ENCODE assay signal across 22 cellular contexts in genomic region chrX:72208126-72208525, GRCh38.
"Had no signal": no experiment of that assay in that cellular context is flagged by ENCODE, and none has a peak within 500 bp of the region (broad histone marks: within the 10 kb centered on the region; RNA-seq: fewer than 3 reads in every experiment).

No MANE protein-coding gene starts in this region.

- H3K4me3 Mint-ChIP-seq: activated B cell treated with CpG ODN at 0.5 μM for 24 hours; activated CD8-positive, alpha-beta T cell treated with anti-CD3 and anti-CD28 coated beads for 36 hours; activated naive CD8-positive, alpha-beta T cell treated with anti-CD3 and anti-CD28 coated beads, Interleukin-2, amount 10 ng/mL, durations not matched to agents 7 days and 5 days; activated T-cell treated with anti-CD3 and anti-CD28 coated beads, Interleukin-2, amount 50 U/mL, for 24 hours; brain; endodermal cell; memory B cell; naive B cell; neural crest cell; stimulated activated naive CD8-positive, alpha-beta T cell treated with anti-CD3 and anti-CD28 coated beads, Interleukin-15, Interleukin-2, amounts not matched to agents 100 ng/mL and 50 ng/mL, for 24 hours had no signal

- H3K27me3 Mint-ChIP-seq: activated B cell treated with CpG ODN at 0.5 μM for 24 hours; activated CD8-positive, alpha-beta T cell treated with anti-CD3 and anti-CD28 coated beads for 36 hours; activated naive CD8-positive, alpha-beta T cell treated with anti-CD3 and anti-CD28 coated beads, Interleukin-2, amount 10 ng/mL, durations not matched to agents 7 days and 5 days; brain; memory B cell; naive B cell; stimulated activated naive CD8-positive, alpha-beta T cell treated with anti-CD3 and anti-CD28 coated beads, Interleukin-15, Interleukin-2, amounts not matched to agents 100 ng/mL and 50 ng/mL, for 24 hours had no signal

- H3K9me3 ChIP-seq: mucosa of descending colon, prostate gland, right atrium auricular region, transverse colon, uterus had no signal

- H3K4me3 ChIP-seq: mucosa of descending colon, prostate gland, right atrium auricular region, transverse colon, uterus had no signal

- DNase-seq: activated B cell treated with CpG ODN at 0.5 μM for 24 hours; activated CD4-positive, alpha-beta T cell treated with anti-CD3 and anti-CD28 coated beads for 48 hours; activated CD8-positive, alpha-beta T cell treated with anti-CD3 and anti-CD28 coated beads for 36 hours; activated naive CD4-positive, alpha-beta T cell treated with Interleukin-2 at 50 U/mL for 16 hours; activated naive CD8-positive, alpha-beta T cell treated with anti-CD3 and anti-CD28 coated beads, Interleukin-2, amount 10 ng/mL, durations not matched to agents 7 days and 5 days; activated T-cell treated with anti-CD3 and anti-CD28 coated beads, Interleukin-2, amount 50 U/mL, for 24 hours; amygdala; central memory CD4-positive, alpha-beta T cell; endodermal cell; erythroblast; mucosa of descending colon; naive B cell; stimulated activated CD4-positive, alpha-beta T cell treated with anti-CD3 and anti-CD28 coated beads, Interleukin-2, amount 100 ng/mL, for 48 hours; transverse colon; uterus had no signal

- H3K36me3 ChIP-seq: prostate gland, right atrium auricular region, transverse colon, uterus had no signal

- H3K27ac Mint-ChIP-seq: activated B cell treated with CpG ODN at 0.5 μM for 24 hours; activated CD8-positive, alpha-beta T cell treated with anti-CD3 and anti-CD28 coated beads for 36 hours; activated naive CD8-positive, alpha-beta T cell treated with anti-CD3 and anti-CD28 coated beads, Interleukin-2, amount 10 ng/mL, durations not matched to agents 7 days and 5 days; activated T-cell treated with anti-CD3 and anti-CD28 coated beads, Interleukin-2, amount 50 U/mL, for 24 hours; activated T-helper 2 cell treated with anti-CD3 and anti-CD28 coated beads, Interferon-gamma antibody, Interleukin-2, Interleukin-4, amounts not matched to agents 10 μg/mL and 5 μg/mL and 100 μg/mL, durations not matched to agents 14 hours and 24 hours and 36 hours; brain; endodermal cell; memory B cell; stimulated activated naive CD8-positive, alpha-beta T cell treated with anti-CD3 and anti-CD28 coated beads, Interleukin-15, Interleukin-2, amounts not matched to agents 100 ng/mL and 50 ng/mL, for 24 hours had no signal

- H3K4me1 ChIP-seq: prostate gland, right atrium auricular region, transverse colon, uterus had no signal

- H3K27me3 ChIP-seq: right atrium auricular region, transverse colon, uterus had no signal

- H3K9me3 Mint-ChIP-seq: activated B cell treated with CpG ODN at 0.5 μM for 24 hours; activated CD8-positive, alpha-beta T cell treated with anti-CD3 and anti-CD28 coated beads for 36 hours; activated naive CD8-positive, alpha-beta T cell treated with anti-CD3 and anti-CD28 coated beads, Interleukin-2, amount 10 ng/mL, durations not matched to agents 7 days and 5 days; activated T-cell treated with anti-CD3 and anti-CD28 coated beads, Interleukin-2, amount 50 U/mL, for 24 hours; activated T-helper 2 cell treated with anti-CD3 and anti-CD28 coated beads, Interferon-gamma antibody, Interleukin-2, Interleukin-4, amounts not matched to agents 10 μg/mL and 5 μg/mL and 100 μg/mL, durations not matched to agents 14 hours and 24 hours and 36 hours; memory B cell; naive B cell; stimulated activated naive CD8-positive, alpha-beta T cell treated with anti-CD3 and anti-CD28 coated beads, Interleukin-15, Interleukin-2, amounts not matched to agents 100 ng/mL and 50 ng/mL, for 24 hours had no signal

- H3K4me1 Mint-ChIP-seq: activated B cell treated with CpG ODN at 0.5 μM for 24 hours; activated naive CD8-positive, alpha-beta T cell treated with anti-CD3 and anti-CD28 coated beads, Interleukin-2, amount 10 ng/mL, durations not matched to agents 7 days and 5 days; brain; memory B cell; neural crest cell had no signal

- H3K27ac ChIP-seq: prostate gland, right atrium auricular region, transverse colon, uterus had no signal
